Comparison of ENCODE assay signal across 26 cellular contexts in genomic region chr10:45441791-45442190, GRCh38.
"Had no signal": no experiment of that assay in that cellular context is flagged by ENCODE, and none has a peak within 500 bp of the region (broad histone marks: within the 10 kb centered on the region; RNA-seq: fewer than 3 reads in every experiment).

No MANE protein-coding gene starts in this region.

- H3K4me3 ChIP-seq: breast epithelium, gastroesophageal sphincter, hepatocyte, right lobe of liver, tibial nerve had no signal

- H3K4me2 ChIP-seq: hepatocyte had no signal

- H3K36me3 ChIP-seq: breast epithelium, gastroesophageal sphincter, right lobe of liver had no signal

- H3K4me3 Mint-ChIP-seq: activated CD4-positive, alpha-beta memory T cell treated with anti-CD3 and anti-CD28 coated beads for 36 hours; activated T-cell treated with anti-CD3 and anti-CD28 coated beads, Interleukin-2, amount 50 U/mL, for 24 hours; activated T-helper 17 cell treated with anti-CD3 and anti-CD28 coated beads, Interleukin-2, amount 50 U/mL, for 72 hours; central memory CD8-positive, alpha-beta T cell; naive thymus-derived CD8-positive, alpha-beta T cell; neural crest cell; T-helper 1 cell treated with Interleukin-12 subunit alpha and Interleukin-12 subunit beta and Interleukin-4 antibody, amounts not matched to agents 30 μg/mL and 1 μg/mL, for 36 hours had no signal

- H3K27me3 Mint-ChIP-seq: activated T-cell treated with anti-CD3 and anti-CD28 coated beads, Interleukin-2, amount 50 U/mL, for 24 hours; activated T-helper 17 cell treated with anti-CD3 and anti-CD28 coated beads, Interleukin-2, amount 50 U/mL, for 72 hours had no signal

- H3K4me1 Mint-ChIP-seq: activated T-helper 17 cell treated with anti-CD3 and anti-CD28 coated beads, Interleukin-2, amount 50 U/mL, for 72 hours; central memory CD8-positive, alpha-beta T cell; neural crest cell had no signal

- H3K36me3 Mint-ChIP-seq: activated CD4-positive, alpha-beta memory T cell treated with anti-CD3 and anti-CD28 coated beads for 36 hours; naive thymus-derived CD8-positive, alpha-beta T cell had no signal

- H3K79me2 ChIP-seq: hepatocyte had no signal

- FAIRE-seq: keratinocyte, TTC549, urothelium cell line had no signal

- H2AFZ ChIP-seq: hepatocyte had no signal

- ATAC-seq: activated T-helper 17 cell treated with anti-CD3 and anti-CD28 coated beads, Interleukin-2, amount 50 U/mL, for 72 hours; gastroesophageal sphincter; naive thymus-derived CD8-positive, alpha-beta T cell; right lobe of liver had no signal

- H3K27me3 ChIP-seq: breast epithelium, hepatocyte, right lobe of liver, tibial nerve had no signal

- H3K9me3 Mint-ChIP-seq: activated CD4-positive, alpha-beta memory T cell treated with anti-CD3 and anti-CD28 coated beads for 36 hours; activated T-cell treated with anti-CD3 and anti-CD28 coated beads, Interleukin-2, amount 50 U/mL, for 24 hours; activated T-helper 17 cell treated with anti-CD3 and anti-CD28 coated beads, Interleukin-2, amount 50 U/mL, for 72 hours; central memory CD8-positive, alpha-beta T cell; naive thymus-derived CD8-positive, alpha-beta T cell; neural crest cell had no signal

- H3K27ac ChIP-seq: breast epithelium, gastroesophageal sphincter, hepatocyte, right lobe of liver, tibial nerve, VCaP had no signal

- H3K9me3 ChIP-seq: gastroesophageal sphincter, right lobe of liver, tibial nerve had no signal

- H3K4me1 ChIP-seq: breast epithelium, gastroesophageal sphincter, tibial nerve had no signal

- H3K27ac Mint-ChIP-seq: activated CD4-positive, alpha-beta memory T cell treated with anti-CD3 and anti-CD28 coated beads for 36 hours; activated T-cell treated with anti-CD3 and anti-CD28 coated beads, Interleukin-2, amount 50 U/mL, for 24 hours; activated T-helper 17 cell treated with anti-CD3 and anti-CD28 coated beads, Interleukin-2, amount 50 U/mL, for 72 hours; T-helper 1 cell treated with Interleukin-12 subunit alpha and Interleukin-12 subunit beta and Interleukin-4 antibody, amounts not matched to agents 30 μg/mL and 1 μg/mL, for 36 hours had no signal

- DNase-seq: activated CD4-positive, alpha-beta memory T cell treated with anti-CD3 and anti-CD28 coated beads for 36 hours; activated CD4-positive, alpha-beta T cell treated with anti-CD3 and anti-CD28 coated beads for 48 hours; activated CD8-positive, alpha-beta memory T cell treated with anti-CD3 and anti-CD28 coated beads, Interleukin-2, amount 50 U/mL, for 48 hours; activated gamma-delta T cell treated with Interleukin-2 at 50 U/mL for 16 hours; activated naive CD4-positive, alpha-beta T cell treated with anti-CD3 and anti-CD28 coated beads, Interleukin-2, amount 50 U/mL, for 16 hours; activated T-cell treated with anti-CD3 and anti-CD28 coated beads, Interleukin-2, amount 50 U/mL, for 24 hours; dermis blood vessel endothelial cell; effector memory CD4-positive, alpha-beta T cell; left colon; midbrain; naive thymus-derived CD8-positive, alpha-beta T cell; stimulated activated CD4-positive, alpha-beta T cell treated with anti-CD3 and anti-CD28 coated beads, Interleukin-4, amount 100 ng/mL, for 1 hour; T-helper 9 cell had no signal
